In the genomic region with DNA sequence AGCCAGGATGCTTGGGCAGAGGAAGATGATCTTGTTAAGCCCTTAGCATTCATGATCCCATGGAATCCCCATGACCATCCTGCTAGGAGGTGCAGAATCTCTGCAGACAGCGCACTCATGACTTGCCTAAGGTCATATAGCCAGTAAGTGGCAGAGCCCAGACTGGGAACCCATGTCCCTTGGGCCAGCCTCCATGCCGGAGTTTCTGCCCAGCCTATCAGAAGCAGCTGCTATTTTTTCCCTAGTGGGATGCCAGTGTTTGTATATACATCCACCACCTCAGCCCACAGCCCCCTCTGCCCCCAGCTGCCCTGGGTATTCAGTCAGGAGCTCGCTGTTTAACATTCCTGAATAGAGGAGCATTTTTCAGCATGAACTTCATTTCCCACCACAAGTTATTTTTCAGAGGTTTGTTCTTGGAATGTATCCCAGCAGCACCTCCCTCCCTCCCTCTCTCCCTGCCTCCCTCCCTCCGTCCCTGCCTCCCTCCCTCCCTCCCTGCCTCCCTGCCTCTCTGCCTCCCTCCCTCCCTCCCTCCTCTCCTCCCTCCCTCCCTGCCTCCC, we compare ENCODE assay signal across 8 cellular contexts. TPM values are rescaled to one million over a fixed set of nuclear protein-coding genes. Genes with fewer than 3 reads are reported as not detected.
A peak's percentile ranks its signal among the peaks of the same experiment; 100 is the strongest.
DNase-seq lines count a peak whose midpoint lies in the region; ATAC-seq, FAIRE-seq and TF ChIP-seq lines count a peak whose summit lies in the region.

No MANE protein-coding gene starts in this region.

- peak overlapping the region; percentile 80 to 99 (median 90) for H3K27ac ChIP-seq in BLaER1 treated with 17β-estradiol and CSF1 and Interleukin-3, amounts not matched to agents 10 nM and 100 nM
- H3K27ac ChIP-seq in endothelial cell of umbilical vein (ENCODE audit: insufficient read depth, low read depth, low read length) (no peak overlapping the region), pancreas (peak overlapping the region; percentile 56 to 85 (median 74))

- H3K4me2 ChIP-seq in BLaER1 treated with 17β-estradiol and CSF1 and Interleukin-3, amounts not matched to agents 10 nM and 100 nM: peak overlapping the region; percentile 73 to 99 (median 97)
- H3K4me2 ChIP-seq in endothelial cell of umbilical vein (ENCODE audit: insufficient read depth, low read length): no peak overlapping the region

- BruUV-seq in endothelial cell of umbilical vein (replicated peaks; lab: Mats Ljungman, UMichigan): no TSS peak

- no peaks in the 10 kb centered on the region for H3K79me2 ChIP-seq in endothelial cell of umbilical vein (ENCODE audit: control insufficient read depth, insufficient read depth, low read length)

- intact Hi-C loops in endothelial cell of umbilical vein (cut with micrococcal nuclease) (no loop called here), pancreas (cut with DNase I) (no loop called here)

- CTCF ChIA-PET in endothelial cell of umbilical vein (lab: Charles Lee): interaction anchor here (1.2 to 2.8 kb wide), 10 partner anchors 9 to 143 kb away, joined by 3 to 21 read pairs (median 6); no protein-coding TSS in a partner anchor

- H3K9me3 ChIP-seq in BLaER1 treated with 17β-estradiol and CSF1 and Interleukin-3, amounts not matched to agents 10 nM and 100 nM (replicated peaks in 1 of 11): no peaks in the 10 kb centered on the region
- H3K9me3 ChIP-seq in endothelial cell of umbilical vein (replicated peaks; ENCODE audit: control insufficient read depth, insufficient read depth, low read length) (no peaks in the 10 kb centered on the region), pancreas (no peaks in the 10 kb centered on the region)

- peak overlapping the region; percentile 72 to 80 (median 76) for H3K9ac ChIP-seq in BLaER1 treated with 17β-estradiol and CSF1 and Interleukin-3, amounts not matched to agents 10 nM and 100 nM
- H3K9ac ChIP-seq in endothelial cell of umbilical vein (replicated peaks; ENCODE audit: extremely low read depth, insufficient read depth, low read length): no peak overlapping the region

- peaks cover 60 to 99% (median 98%) of the 10 kb centered on the region in 10 experiments for H3K4me1 ChIP-seq in BLaER1 treated with 17β-estradiol and CSF1 and Interleukin-3, amounts not matched to agents 10 nM and 100 nM
- H3K4me1 ChIP-seq in endothelial cell of umbilical vein (ENCODE audit: control insufficient read depth, extremely low read depth, insufficient read depth, low read length) (peaks cover 15% of the 10 kb centered on the region), pancreas (peaks cover 24 to 40% (median 38%) of the 10 kb centered on the region in 3 donors)

- no peak for TF ChIP-seq POLR2A in endothelial cell of umbilical vein (IDR thresholded peaks at IDR 0.05; ENCODE audit: low read depth, low read length)

- TF ChIP-seq CTCF in endothelial cell of umbilical vein (IDR thresholded peaks at IDR 0.05; ENCODE audit: extremely low read depth in 1 of 2, insufficient read depth in 1 of 2, low read depth in 1 of 2, low read length in 2 of 2): no peak
- no peak for TF ChIP-seq CTCF in pancreas (IDR thresholded peaks at IDR 0.05)

- H3K36me3 ChIP-seq in BLaER1 treated with 17β-estradiol and CSF1 and Interleukin-3, amounts not matched to agents 10 nM and 100 nM: peaks cover 0 to 53% (median 29%) of the 10 kb centered on the region in 11 experiments; a peak in 17 of 22 replicates
- H3K36me3 ChIP-seq in endothelial cell of umbilical vein (ENCODE audit: control insufficient read depth in 2 of 2, extremely low read depth in 1 of 2, insufficient read depth in 2 of 2, low read length in 2 of 2) (peaks cover 0 to 1% of the 10 kb centered on the region in 2 experiments), pancreas (no peaks in the 10 kb centered on the region)

- H3K9me1 ChIP-seq in endothelial cell of umbilical vein (replicated peaks; ENCODE audit: control insufficient read depth, extremely low read depth, insufficient read depth, low read length): no peaks in the 10 kb centered on the region

- POLR2A ChIA-PET in endothelial cell of umbilical vein (lab: Charles Lee): no interaction called here

- H3K27me3 ChIP-seq in BLaER1 treated with 17β-estradiol and CSF1 and Interleukin-3, amounts not matched to agents 10 nM and 100 nM: no peaks in the 10 kb centered on the region
- H3K27me3 ChIP-seq in endothelial cell of umbilical vein (ENCODE audit: control insufficient read depth in 2 of 2, insufficient read depth in 2 of 2, low read length in 2 of 2) (no peaks in the 10 kb centered on the region), pancreas (no peaks in the 10 kb centered on the region)

- ATAC-seq in pancreas (peak; percentile 46 to 60 (median 52)), HG03108 (IDR thresholded peaks at IDR 0.05; ENCODE audit: unreplicated experiment) (no peak), GM21360 (IDR thresholded peaks at IDR 0.05; ENCODE audit: unreplicated experiment) (no peak)

- DNase-seq in NCI-H2171 (lab: John Stamatoyannopoulos, UW) (peak; percentile 44), endothelial cell of umbilical vein (ENCODE audit: low read depth, low spot score) (peak; percentile 72), pancreas (peak in 3 of 6 donors; percentile 40 to 59 (median 49)), SIG-M5 treated with dmso at 0.1 percent for 504 hours (lab: John Stamatoyannopoulos, UW; ENCODE audit: unreplicated experiment) (no peak)
- DNase-seq in activated naive CD4-positive, alpha-beta T cell treated with Interleukin-2 at 50 U/mL for 16 hours: no peak

- FAIRE-seq in endothelial cell of umbilical vein (lab: Jason Lieb, UNC) (peak; percentile 69), pancreas (lab: Jason Lieb, UNC) (no peak)

- H4K20me1 ChIP-seq in BLaER1 treated with 17β-estradiol and CSF1 and Interleukin-3, amounts not matched to agents 10 nM and 100 nM: peaks cover 0 to 5% (median 0%) of the 10 kb centered on the region in 11 experiments; a peak in 1 of 22 replicates
- no peaks in the 10 kb centered on the region for H4K20me1 ChIP-seq in endothelial cell of umbilical vein (replicated peaks; ENCODE audit: control insufficient read depth, extremely low read depth, insufficient read depth, low read length)

- H2AFZ ChIP-seq in endothelial cell of umbilical vein (ENCODE audit: low read depth, low read length): no peak overlapping the region

- dilution Hi-C loops in endothelial cell of umbilical vein (cut with MboI; ENCODE audit: extremely low pct_ligation_motif_present, low sequenced_read_pairs): no loop called here

- WGBS in pancreas, 2 donors: 22 to 27% methylated on average over 4 of the region's 4 CpGs

- peak overlapping the region in 9 of 10 experiments; percentile 9 to 56 (median 37); a peak in 12 of 20 replicates for H3K4me3 ChIP-seq in BLaER1 treated with 17β-estradiol and CSF1 and Interleukin-3, amounts not matched to agents 10 nM and 100 nM
- no peak overlapping the region for H3K4me3 ChIP-seq in endothelial cell of umbilical vein (replicated peaks in 1 of 3; ENCODE audit: insufficient read depth in 1 of 3, low read depth in 1 of 3, low read length in 3 of 3)
- no peak overlapping the region for H3K4me3 ChIP-seq in pancreas

TF ChIP-seq in endothelial cell of umbilical vein, 7 proteins besides CTCF, POLR2A, EP300 and RAD21:
- TF ChIP-seq FOS (IDR thresholded peaks at IDR 0.05; ENCODE audit: borderline replicate concordance, insufficient read depth, low read length) (no peak), GATA2 (IDR thresholded peaks at IDR 0.05; ENCODE audit: insufficient read depth, insufficient read length, low read depth, low read length) (no peak), EZH2 (IDR thresholded peaks at IDR 0.05; ENCODE audit: borderline replicate concordance, low read depth, low read length, severe bottlenecking) (no peak), MYC (IDR thresholded peaks at IDR 0.05; ENCODE audit: low read depth, low read length) (no peak), POLR2AphosphoS5 (IDR thresholded peaks at IDR 0.05; ENCODE audit: insufficient read depth, low read depth, low read length) (no peak), JUN (IDR thresholded peaks at IDR 0.05; ENCODE audit: borderline replicate concordance, insufficient read depth, insufficient read length, low read depth) (no peak), MAX (IDR thresholded peaks at IDR 0.05; ENCODE audit: insufficient read depth, insufficient read length) (no peak)

RNA-seq across cellular contexts. Expression of gene SUSD2, which starts 34.4 kb away (rescaled TPM):
- 0.18 and 0.27 TPM in 2 replicates for total RNA-seq in endothelial cell of umbilical vein
- 0.26 and 0.35 TPM in 2 replicates for polyA plus RNA-seq in endothelial cell of umbilical vein
- polyA plus RNA-seq in endothelial cell of umbilical vein (2011; cell fraction: cytosol; rRNA removed): 0.10 and 0.14 TPM in 2 replicates
- polyA plus RNA-seq in endothelial cell of umbilical vein (2011; cell fraction: nucleus; rRNA removed): 1.0 and 1.3 TPM in 2 replicates
- polyA plus RNA-seq in endothelial cell of umbilical vein (2012): 0.33 and 0.41 TPM in 2 replicates
- polyA minus RNA-seq in endothelial cell of umbilical vein: 0.07 and 0.21 TPM in 2 replicates
- polyA minus RNA-seq in endothelial cell of umbilical vein (2011; cell fraction: cytosol; rRNA and poly(A)+ RNA removed): 0.31 TPM
- polyA minus RNA-seq in endothelial cell of umbilical vein (2011; cell fraction: nucleus; rRNA and poly(A)+ RNA removed): 1.2 and 1.7 TPM in 2 replicates
- total RNA-seq in pancreas: 1 to 10 TPM in 4 of 6 donors, under 1 TPM in 2; 0.35 to 7.2 (median 1.6) TPM
- polyA plus RNA-seq in pancreas: 1 to 10 TPM; 3.1 to 3.4 TPM

Comparison
In these comparisons a context has a peak if more than half of its experiments do, and no peak if none do; other contexts are left out.
1. H3K4me3 ChIP-seq: peak in BLaER1 treated with 17β-estradiol and CSF1 and Interleukin-3, amounts not matched to agents 10 nM and 100 nM (9 of 10); none in endothelial cell of umbilical vein (0 of 3) and pancreas (0 of 4).
2. DNase-seq: peak in NCI-H2171 (single experiment) and endothelial cell of umbilical vein (single experiment); none in SIG-M5 treated with dmso at 0.1 percent for 504 hours (single experiment) and activated naive CD4-positive, alpha-beta T cell treated with Interleukin-2 at 50 U/mL for 16 hours (single experiment).
3. ATAC-seq: peak in pancreas (4 of 4); none in HG03108 (single experiment) and GM21360 (single experiment).